ENCODE assay signal across 18 cellular contexts in genomic region chr7:4690953-4691856, GRCh38. TPM values are rescaled to one million over a fixed set of nuclear protein-coding genes. Genes with fewer than 3 reads are reported as not detected.
DNase-seq lines count a peak whose midpoint lies in the region; TF ChIP-seq lines count a peak whose summit lies in the region.
"Had no signal": no experiment of that assay in that cellular context is flagged by ENCODE, and none has a peak within 500 bp of the region (broad histone marks: within the 10 kb centered on the region; RNA-seq: fewer than 3 reads in every experiment).

No MANE protein-coding gene starts in this region.

- intact Hi-C loops in dorsolateral prefrontal cortex (cut with DNase I): no loop called here

- H3K27me3 Mint-ChIP-seq in progenitor cell of endocrine pancreas: no peaks in the 10 kb centered on the region

- peak overlapping the region in 6 of 11 experiments; percentile 17 to 76 (median 44); a peak in 6 of 22 replicates for H3K27ac ChIP-seq in BLaER1 treated with 17β-estradiol and CSF1 and Interleukin-3, amounts not matched to agents 10 nM and 100 nM
- H3K27ac ChIP-seq in HEK293 (ENCODE audit: extremely low read depth, low read depth, low read length) (no peak overlapping the region), dorsolateral prefrontal cortex (peak overlapping the region in 32 of 59 donors; percentile 4 to 80 (median 40))
- H3K27ac ChIP-seq: epithelial cell of prostate, hepatocyte had no signal

- H3K36me3 ChIP-seq in BLaER1 treated with 17β-estradiol and CSF1 and Interleukin-3, amounts not matched to agents 10 nM and 100 nM: peaks cover 0 to 22% (median 13%) of the 10 kb centered on the region in 11 experiments; a peak in 17 of 22 replicates
- H3K36me3 ChIP-seq in HEK293 (ENCODE audit: control insufficient read depth in 2 of 2, insufficient read depth in 1 of 2, low read length in 2 of 2): no peaks in the 10 kb centered on the region; a peak in 1 of 3 replicates

- POLR2A ChIA-PET in HEK293 (lab: Yijun Ruan, JAX): interaction anchor here (0.6 to 0.8 kb wide), 2 partner anchors 705 to 797 kb away, joined by 3 read pairs; no protein-coding TSS in a partner anchor

- DNase-seq in dorsolateral prefrontal cortex: peak in 1 of 10 donors; percentile 35
- no peak for DNase-seq in progenitor cell of endocrine pancreas (ENCODE audit: low spot score, unreplicated experiment)
- DNase-seq in NCI-H1436 treated with DMSO at 0.1 percent for 48 hours (lab: John Stamatoyannopoulos, UW): no peak
- no peak for DNase-seq in GF-D8 (lab: John Stamatoyannopoulos, UW)
- no peak for DNase-seq in NCI-H2081 (lab: John Stamatoyannopoulos, UW)
- DNase-seq: activated CD4-positive, alpha-beta T cell treated with anti-CD3 and anti-CD28 coated beads, Interleukin-2, amount 50 U/mL, for 1 hour; activated T-cell treated with anti-CD3 and anti-CD28 coated beads, Interleukin-2, amount 50 U/mL, for 48 hours; amniotic stem cell; BE2C; DND-41; H7; SIG-M5; stimulated activated CD4-positive, alpha-beta T cell treated with anti-CD3 and anti-CD28 coated beads, Interleukin-1b, Interleukin-23, amount 100 ng/mL, for 48 hours; trophoblast cell had no signal

- no peak for TF ChIP-seq CTCF in HEK293 (tag by site-specific recombination; IDR thresholded peaks at IDR 0.05)
- TF ChIP-seq CTCF in dorsolateral prefrontal cortex (IDR thresholded peaks at IDR 0.05 in 54 of 56, conservative IDR thresholded peaks at IDR 0.05 in 2 of 56; ENCODE audit: low read depth in 1 of 56, partially characterized antibody in 56 of 56): no peak
- TF ChIP-seq CTCF in progenitor cell of endocrine pancreas (IDR thresholded peaks at IDR 0.05; ENCODE audit: unreplicated experiment): no peak

- CTCF ChIA-PET in HEK293 (lab: Yijun Ruan, JAX): interaction anchor here (1.2 kb wide), 1 partner anchor 9 kb away, joined by 4 read pairs; the partner anchor contains the start of gene FOXK1

- no peaks in the 10 kb centered on the region for H3K27me3 ChIP-seq in BLaER1 treated with 17β-estradiol and CSF1 and Interleukin-3, amounts not matched to agents 10 nM and 100 nM
- no peaks in the 10 kb centered on the region for H3K27me3 ChIP-seq in dorsolateral prefrontal cortex
- H3K27me3 ChIP-seq: BE2C, hepatocyte had no signal

- H3K9me3 ChIP-seq in BLaER1 treated with 17β-estradiol and CSF1 and Interleukin-3, amounts not matched to agents 10 nM and 100 nM (replicated peaks in 1 of 11): no peaks in the 10 kb centered on the region
- no peaks in the 10 kb centered on the region for H3K9me3 ChIP-seq in HEK293 (ENCODE audit: control insufficient read depth, insufficient read depth, low read depth, low read length)
- H3K9me3 ChIP-seq: BE2C had no signal

- peaks cover 93 to 100% (median 100%) of the 10 kb centered on the region in 11 experiments for H4K20me1 ChIP-seq in BLaER1 treated with 17β-estradiol and CSF1 and Interleukin-3, amounts not matched to agents 10 nM and 100 nM

- H3K27ac Mint-ChIP-seq in progenitor cell of endocrine pancreas: peak overlapping the region; percentile 45

- H3K4me2 ChIP-seq in BLaER1 treated with 17β-estradiol and CSF1 and Interleukin-3, amounts not matched to agents 10 nM and 100 nM: peak overlapping the region; percentile 54 to 99 (median 83); a peak in 21 of 22 replicates
- H3K4me2 ChIP-seq: hepatocyte had no signal

- no peak overlapping the region; a peak in 1 of 22 replicates for H3K9ac ChIP-seq in BLaER1 treated with 17β-estradiol and CSF1 and Interleukin-3, amounts not matched to agents 10 nM and 100 nM

- H3K4me3 ChIP-seq in BLaER1 treated with 17β-estradiol and CSF1 and Interleukin-3, amounts not matched to agents 10 nM and 100 nM: no peak overlapping the region
- no peak overlapping the region for H3K4me3 ChIP-seq in HEK293 (ENCODE audit: low read depth, low read length)
- peak overlapping the region in 16 of 59 donors; percentile 8 to 59 (median 38) for H3K4me3 ChIP-seq in dorsolateral prefrontal cortex
- H3K4me3 ChIP-seq: hepatocyte had no signal

- H3K4me3 Mint-ChIP-seq in progenitor cell of endocrine pancreas (ENCODE audit: low read depth): no peak overlapping the region

- no peaks in the 10 kb centered on the region for H3K36me3 Mint-ChIP-seq in progenitor cell of endocrine pancreas (ENCODE audit: insufficient read depth)

- no peaks in the 10 kb centered on the region for H3K9me3 Mint-ChIP-seq in progenitor cell of endocrine pancreas (ENCODE audit: low read depth)

- H3K4me1 Mint-ChIP-seq in progenitor cell of endocrine pancreas (ENCODE audit: low read depth): peaks cover 28% of the 10 kb centered on the region

- H3K4me1 ChIP-seq in BLaER1 treated with 17β-estradiol and CSF1 and Interleukin-3, amounts not matched to agents 10 nM and 100 nM: peaks cover 68 to 99% (median 90%) of the 10 kb centered on the region in 10 experiments
- peaks cover 3% of the 10 kb centered on the region for H3K4me1 ChIP-seq in HEK293 (ENCODE audit: control insufficient read depth, insufficient read depth, low read length)
- H3K4me1 ChIP-seq: BE2C had no signal

TF ChIP-seq in HEK293, 187 proteins besides CTCF, POLR2A, EP300 and RAD21:
- TF ChIP-seq ZNF16 (tag by site-specific recombination; IDR thresholded peaks at IDR 0.05; ENCODE audit: low read depth): no peak
- peak; percentile 31; the same call in 1 of the 2 replicates for TF ChIP-seq SCRT2 (tag by site-specific recombination; IDR thresholded peaks at IDR 0.05)

RNA-seq across cellular contexts. Expression of gene FOXK1, which starts 9.1 kb away (rescaled TPM):
- total RNA-seq in dorsolateral prefrontal cortex (10 to 100 TPM; 45.2 to 88.6 (median 58.7) TPM), progenitor cell of endocrine pancreas (47.6 and 47.8 TPM in 2 replicates)
